31 cellular contexts compared by ENCODE assay signal in the genomic region with DNA sequence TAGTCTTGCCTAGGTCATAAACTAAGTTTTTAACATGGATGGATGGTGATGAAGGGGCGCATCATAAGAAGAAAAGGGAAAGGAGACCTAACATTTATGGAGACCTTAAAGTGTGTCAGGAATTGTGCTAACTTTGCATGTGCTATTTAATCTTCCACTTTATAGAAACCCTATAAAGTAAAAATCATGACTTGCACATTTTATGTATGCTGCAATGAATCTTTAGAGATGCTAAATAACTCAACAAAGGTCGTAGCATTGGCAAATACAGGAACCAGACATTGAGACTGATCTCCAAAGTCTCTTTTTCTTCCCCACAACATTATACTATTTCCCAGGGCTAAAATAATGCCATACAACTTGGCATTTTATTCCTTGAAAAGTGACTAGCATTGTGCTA.
"Had no signal": no experiment of that assay in that cellular context is flagged by ENCODE, and none has a peak within 500 bp of the region (broad histone marks: within the 10 kb centered on the region; RNA-seq: fewer than 3 reads in every experiment).

No MANE protein-coding gene starts in this region.

- H3K9me3 ChIP-seq: ascending aorta, body of pancreas, breast epithelium had no signal

- FAIRE-seq: colon, TTC549 had no signal

- H3K4me3 ChIP-seq: ascending aorta, body of pancreas, breast epithelium had no signal

- H3K27ac ChIP-seq: ascending aorta, body of pancreas, brain microvascular endothelial cell, breast epithelium, VCaP had no signal

- H3K4me1 ChIP-seq: ascending aorta, body of pancreas, breast epithelium had no signal

- DNase-seq: activated B cell treated with CpG ODN at 0.5 μM for 24 hours; activated CD4-positive, alpha-beta memory T cell treated with anti-CD3 and anti-CD28 coated beads, Interleukin-2, amount 10 ng/mL, durations not matched to agents 7 days and 5 days; activated CD4-positive, alpha-beta T cell treated with anti-CD3 and anti-CD28 coated beads for 4 hours; activated CD4-positive, alpha-beta T cell treated with anti-CD3 and anti-CD28 coated beads, Interleukin-2, amount 10 ng/mL, durations not matched to agents 24 days and 14 days; activated CD4-positive, alpha-beta T cell treated with anti-CD3 and anti-CD28 coated beads, Interleukin-2, amount 50 U/mL, for 1 hour; activated CD4-positive, alpha-beta T cell treated with anti-CD3 and anti-CD28 coated beads, Interleukin-2, amount 50 U/mL, for 48 hours; activated CD4-positive, CD25-positive, alpha-beta regulatory T cell treated with anti-CD3 and anti-CD28 coated beads, Interleukin-2, amount 50 U/mL, for 72 hours; activated CD8-positive, alpha-beta memory T cell treated with anti-CD3 and anti-CD28 coated beads for 24 hours; activated CD8-positive, alpha-beta memory T cell treated with anti-CD3 and anti-CD28 coated beads, Interleukin-2, amount 10 ng/mL, durations not matched to agents 7 days and 5 days; activated CD8-positive, alpha-beta memory T cell treated with anti-CD3 and anti-CD28 coated beads, Interleukin-2, amount 50 U/mL, for 48 hours; activated CD8-positive, alpha-beta T cell treated with anti-CD3 and anti-CD28 coated beads, Interleukin-2, amount 10 ng/mL, durations not matched to agents 7 days and 5 days; activated effector memory CD4-positive, alpha-beta T cell treated with Interleukin-2 at 50 U/mL for 16 hours; activated gamma-delta T cell; activated naive CD4-positive, alpha-beta T cell treated with anti-CD3 and anti-CD28 coated beads, Interleukin-2, amount 10 ng/mL, durations not matched to agents 7 days and 5 days; activated naive CD4-positive, alpha-beta T cell treated with Interleukin-2 at 50 U/mL for 16 hours; activated naive CD8-positive, alpha-beta T cell treated with anti-CD3 and anti-CD28 coated beads, Interleukin-2, amount 10 ng/mL, durations not matched to agents 7 days and 5 days; activated naive CD8-positive, alpha-beta T cell treated with anti-CD3 and anti-CD28 coated beads, Interleukin-2, amount 50 U/mL, for 24 hours; activated T-cell treated with anti-CD3 and anti-CD28 coated beads, Interleukin-2, amount 50 U/mL, for 24 hours; activated T-cell treated with anti-CD3 and anti-CD28 coated beads, Interleukin-2, amount 50 U/mL, for 48 hours; amygdala; anterior cingulate cortex; body of pancreas; brain microvascular endothelial cell; central memory CD4-positive, alpha-beta T cell; T-helper 2 cell; T-helper 9 cell had no signal

- H3K27me3 ChIP-seq: ascending aorta, body of pancreas, brain microvascular endothelial cell, breast epithelium had no signal

- H3K36me3 ChIP-seq: ascending aorta, brain microvascular endothelial cell, breast epithelium had no signal

- ATAC-seq: activated CD8-positive, alpha-beta memory T cell treated with anti-CD3 and anti-CD28 coated beads, Interleukin-2, amount 10 ng/mL, durations not matched to agents 7 days and 5 days; activated CD8-positive, alpha-beta T cell treated with anti-CD3 and anti-CD28 coated beads, Interleukin-2, amount 10 ng/mL, durations not matched to agents 7 days and 5 days; activated naive CD8-positive, alpha-beta T cell treated with anti-CD3 and anti-CD28 coated beads, Interleukin-2, amount 50 U/mL, for 24 hours; body of pancreas had no signal
